ENCODE assay signal across 19 cellular contexts in the genomic region with DNA sequence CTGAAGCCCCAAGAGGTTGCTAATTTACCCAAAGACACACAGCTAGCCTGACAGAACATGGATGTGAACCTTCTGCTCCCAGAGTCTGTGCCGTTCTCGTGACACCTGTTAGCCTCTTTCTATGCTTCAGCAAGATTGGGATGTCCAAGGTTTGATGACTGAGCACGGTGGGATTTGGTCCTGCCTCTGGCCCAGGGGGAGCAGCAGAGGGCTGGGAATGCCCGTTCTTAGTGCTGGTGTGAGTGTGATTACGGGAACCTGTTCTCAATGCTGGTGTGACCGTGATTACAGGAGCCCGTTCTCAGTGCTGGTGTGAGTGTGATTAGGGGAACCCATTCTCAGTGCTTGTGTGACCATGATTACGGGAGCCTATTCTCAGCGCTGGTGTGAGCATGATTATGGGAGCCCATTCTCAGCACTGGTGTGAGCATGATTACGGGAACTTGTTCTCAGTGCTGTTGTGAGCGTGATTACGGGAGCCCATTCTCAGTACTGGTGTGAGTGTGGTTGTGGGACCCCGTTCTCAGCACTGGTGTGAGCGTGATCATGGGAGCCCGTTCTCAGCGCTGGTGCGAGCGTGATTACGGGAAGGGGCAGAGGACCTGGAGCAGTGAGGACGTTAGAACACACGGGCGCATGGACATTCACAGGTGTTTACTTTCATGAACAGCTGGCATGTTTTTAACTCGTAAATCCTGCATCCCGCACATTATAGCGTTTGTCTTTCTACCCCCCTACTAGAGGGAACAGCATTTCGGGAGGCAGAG.
"Had no signal": no experiment of that assay in that cellular context is flagged by ENCODE, and none has a peak within 500 bp of the region (broad histone marks: within the 10 kb centered on the region; RNA-seq: fewer than 3 reads in every experiment).

No MANE protein-coding gene starts in this region.

- H3K27ac ChIP-seq: body of pancreas, parathyroid adenoma, right lobe of liver, spleen, WERI-Rb-1 had no signal

- H3K4me1 ChIP-seq: body of pancreas, right lobe of liver, spleen, tibial nerve had no signal

- H3K4me1 Mint-ChIP-seq: activated CD4-positive, alpha-beta memory T cell treated with anti-CD3 and anti-CD28 coated beads, Interleukin-2, amount 10 ng/mL, durations not matched to agents 7 days and 5 days; activated CD4-positive, alpha-beta T cell treated with anti-CD3 and anti-CD28 coated beads for 36 hours; activated T-helper 17 cell treated with anti-CD3 and anti-CD28 coated beads, Interleukin-2, amount 50 U/mL, for 72 hours; stimulated activated memory B cell treated with anti-CD40 and anti-IgM and Interleukin-4, amounts not matched to agents 10 μg/mL and 1 μg/mL and 100 μg/mL, for 72 hours had no signal

- H2AFZ ChIP-seq: parathyroid adenoma had no signal

- H3K9me3 ChIP-seq: body of pancreas, right lobe of liver, spleen, tibial nerve had no signal

- H3K36me3 ChIP-seq: right lobe of liver, spleen, tibial nerve, WERI-Rb-1 had no signal

- H3K79me2 ChIP-seq: parathyroid adenoma had no signal

- DNase-seq: activated CD4-positive, alpha-beta memory T cell treated with anti-CD3 and anti-CD28 coated beads, Interleukin-2, amount 10 ng/mL, durations not matched to agents 7 days and 5 days; activated CD4-positive, alpha-beta T cell treated with anti-CD3 and anti-CD28 coated beads for 36 hours; activated naive CD4-positive, alpha-beta T cell treated with anti-CD3 and anti-CD28 coated beads, Interleukin-2, amount 50 U/mL, for 16 hours; amniotic stem cell; body of pancreas; central memory CD4-positive, alpha-beta T cell; hypothalamus; left cardiac atrium; mammary epithelial cell; right lobe of liver; spleen; stimulated activated CD4-positive, alpha-beta T cell treated with anti-CD3 and anti-CD28 coated beads, Interleukin-1b, Interleukin-23, amount 100 ng/mL, for 48 hours; T1000; WERI-Rb-1 had no signal

- H3K36me3 Mint-ChIP-seq: stimulated activated memory B cell treated with anti-CD40 and anti-IgM and Interleukin-4, amounts not matched to agents 10 μg/mL and 1 μg/mL and 100 μg/mL, for 72 hours had no signal

- ATAC-seq: activated CD4-positive, alpha-beta T cell treated with anti-CD3 and anti-CD28 coated beads for 36 hours; activated T-helper 17 cell treated with anti-CD3 and anti-CD28 coated beads, Interleukin-2, amount 50 U/mL, for 72 hours; body of pancreas; left cardiac atrium; right lobe of liver; stimulated activated memory B cell treated with anti-CD40 and anti-IgM and Interleukin-4, amounts not matched to agents 10 μg/mL and 1 μg/mL and 100 μg/mL, for 72 hours had no signal

- H3K4me3 Mint-ChIP-seq: activated CD4-positive, alpha-beta memory T cell treated with anti-CD3 and anti-CD28 coated beads, Interleukin-2, amount 10 ng/mL, durations not matched to agents 7 days and 5 days; activated CD4-positive, alpha-beta T cell treated with anti-CD3 and anti-CD28 coated beads for 36 hours; activated T-helper 17 cell treated with anti-CD3 and anti-CD28 coated beads, Interleukin-2, amount 50 U/mL, for 72 hours; dendritic cell treated with granulocyte-macrophage colony-stimulating factor and Interleukin-4, amounts not matched to agents 40 ng/mL and 50 ng/mL, for 4 days; stimulated activated memory B cell treated with anti-CD40 and anti-IgM and Interleukin-4, amounts not matched to agents 10 μg/mL and 1 μg/mL and 100 μg/mL, for 72 hours had no signal

- H3K9me3 Mint-ChIP-seq: activated CD4-positive, alpha-beta memory T cell treated with anti-CD3 and anti-CD28 coated beads, Interleukin-2, amount 10 ng/mL, durations not matched to agents 7 days and 5 days; activated T-helper 17 cell treated with anti-CD3 and anti-CD28 coated beads, Interleukin-2, amount 50 U/mL, for 72 hours; dendritic cell treated with granulocyte-macrophage colony-stimulating factor and Interleukin-4, amounts not matched to agents 40 ng/mL and 50 ng/mL, for 4 days had no signal

- H3K4me3 ChIP-seq: body of pancreas, right lobe of liver, spleen, tibial nerve had no signal

- H3K9ac ChIP-seq: parathyroid adenoma had no signal

- H3K27ac Mint-ChIP-seq: activated CD4-positive, alpha-beta memory T cell treated with anti-CD3 and anti-CD28 coated beads, Interleukin-2, amount 10 ng/mL, durations not matched to agents 7 days and 5 days; activated CD4-positive, alpha-beta T cell treated with anti-CD3 and anti-CD28 coated beads for 36 hours; activated T-helper 17 cell treated with anti-CD3 and anti-CD28 coated beads, Interleukin-2, amount 50 U/mL, for 72 hours; dendritic cell treated with granulocyte-macrophage colony-stimulating factor and Interleukin-4, amounts not matched to agents 40 ng/mL and 50 ng/mL, for 4 days; stimulated activated memory B cell treated with anti-CD40 and anti-IgM and Interleukin-4, amounts not matched to agents 10 μg/mL and 1 μg/mL and 100 μg/mL, for 72 hours had no signal

- H3K27me3 ChIP-seq: body of pancreas, right lobe of liver had no signal

- H3K27me3 Mint-ChIP-seq: dendritic cell treated with granulocyte-macrophage colony-stimulating factor and Interleukin-4, amounts not matched to agents 40 ng/mL and 50 ng/mL, for 4 days had no signal
